ENCODE assay signal across 7 cellular contexts in the genomic region with DNA sequence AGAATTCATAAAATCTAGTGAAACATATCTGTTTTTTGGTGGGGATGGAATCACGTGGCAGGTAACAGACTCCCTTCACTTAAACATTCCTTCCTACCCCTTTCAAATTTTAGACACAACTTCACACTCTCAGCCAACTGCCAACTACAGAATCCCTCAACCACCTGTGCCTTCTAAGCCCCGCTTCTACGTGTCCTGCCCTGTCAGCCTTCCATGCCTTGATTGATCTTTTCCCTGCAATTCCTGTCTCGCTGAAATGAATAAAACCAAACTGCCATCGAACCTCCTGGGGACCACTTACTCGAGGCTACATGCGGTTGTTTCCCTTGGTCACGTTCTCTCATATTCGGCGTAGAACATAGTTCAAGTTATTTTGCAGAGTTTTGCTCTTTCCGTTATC. TPM values are rescaled to one million over a fixed set of nuclear protein-coding genes. Genes with fewer than 3 reads are reported as not detected.
DNase-seq lines count a peak whose midpoint lies in the region; ATAC-seq and TF ChIP-seq lines count a peak whose summit lies in the region.

No MANE protein-coding gene starts in this region.

- peak overlapping the region; percentile 90 for H3K27ac Mint-ChIP-seq in WTC11

- H3K4me3 Mint-ChIP-seq in WTC11: peak overlapping the region; percentile 91

- TF ChIP-seq CTCF in WTC11 (IDR thresholded peaks at IDR 0.05) (no peak), hepatocyte (IDR thresholded peaks at IDR 0.05; ENCODE audit: poor library complexity) (no peak)

- H2AFZ ChIP-seq in hepatocyte: peak overlapping the region; percentile 87

- no peaks in the 10 kb centered on the region for H3K9me3 ChIP-seq in hepatocyte (ENCODE audit: low read depth)

- no peaks in the 10 kb centered on the region for H3K9me2 ChIP-seq in hepatocyte (replicated peaks; ENCODE audit: insufficient read depth)

- ATAC-seq in WTC11: no peak
- ATAC-seq in HG02870 (IDR thresholded peaks at IDR 0.05; ENCODE audit: unreplicated experiment): no peak

- H3K4me3 ChIP-seq in H7 (ENCODE audit: insufficient read depth, low read depth, low read length): peak overlapping the region; percentile 83
- peak overlapping the region; percentile 76 for H3K4me3 ChIP-seq in hepatocyte
- H3K4me3 ChIP-seq in skin epidermis: peak overlapping the region in 5 of 7 experiments; percentile 63 to 84 (median 77)

- DNase-seq in H7 (peak; percentile 23), WTC11 (ENCODE audit: low spot score) (no peak), hepatocyte (ENCODE audit: low spot score) (no peak), mesenteric fat pad (ENCODE audit: low spot score) (no peak)
- DNase-seq in stimulated activated CD4-positive, alpha-beta T cell treated with anti-CD3 and anti-CD28 coated beads, Interleukin-4, amount 100 ng/mL, for 24 hours: no peak

- H3K4me1 ChIP-seq in hepatocyte (ENCODE audit: insufficient read depth): no peaks in the 10 kb centered on the region

- peaks cover 4% of the 10 kb centered on the region for H3K27me3 Mint-ChIP-seq in WTC11 (ENCODE audit: low read depth)

- H3K4me2 ChIP-seq in hepatocyte: peak overlapping the region; percentile 82

- WGBS in hepatocyte (ENCODE audit: low lambda C conversion rate, missing lambda C conversion rate): 27% methylated on average over 11 of the region's 11 CpGs

- peaks cover 6% of the 10 kb centered on the region for H4K20me1 ChIP-seq in hepatocyte (ENCODE audit: insufficient read depth, poor library complexity, severe bottlenecking)

- H3K27ac ChIP-seq in hepatocyte (peak overlapping the region; percentile 95), skin epidermis (peak overlapping the region in 5 of 21 experiments; percentile 66 to 90 (median 80))

- H3K36me3 ChIP-seq in H7 (replicated peaks; ENCODE audit: control insufficient read depth, insufficient read depth, low read length) (peaks cover 3% of the 10 kb centered on the region), hepatocyte (replicated peaks; ENCODE audit: insufficient read depth, low read depth) (no peaks in the 10 kb centered on the region)

- H3K36me3 Mint-ChIP-seq in WTC11: peaks cover 22% of the 10 kb centered on the region

- H3K27me3 ChIP-seq in H7 (ENCODE audit: control insufficient read depth, insufficient read depth, low read length): no peaks in the 10 kb centered on the region; the same call in 1 of the 2 replicates
- no peaks in the 10 kb centered on the region for H3K27me3 ChIP-seq in hepatocyte

- peaks cover 55% of the 10 kb centered on the region for H3K79me2 ChIP-seq in hepatocyte

- CTCF ChIA-PET in WTC11 (lab: Charles Lee): interaction anchor here (1.7 to 1.9 kb wide), 2 partner anchors 15 to 64 kb away, joined by 12 to 18 read pairs; partner anchors contain the start of gene ZNF20

- 0 out of 2 replicates have a peak, but pooled peaks cover 3% of the 10 kb centered on the region for H3K9me3 Mint-ChIP-seq in WTC11

- H3K4me1 Mint-ChIP-seq in WTC11: peaks cover 12% of the 10 kb centered on the region

- POLR2A ChIA-PET in WTC11 (lab: Charles Lee): interaction anchor here (0.6 kb wide), 1 partner anchor 90 kb away, joined by 3 read pairs; no protein-coding TSS in a partner anchor

TF ChIP-seq in WTC11, 78 proteins besides CTCF, POLR2A, EP300 and RAD21:
- TF ChIP-seq JUN (CRISPR knock-in tag; IDR thresholded peaks at IDR 0.05): no peak

RNA-seq across cellular contexts. Expression of gene ZNF625, which starts 1.2 kb away (rescaled TPM):
- total RNA-seq in H7 (2014; rRNA removed; shearing (Covaris generic)): 7.7 and 12.9 TPM in 2 replicates
- 23.9 to 26.0 TPM (median 24.5 TPM) in 3 replicates for total RNA-seq in WTC11 (2021)
- total RNA-seq in hepatocyte: 9.7 and 10.3 TPM in 2 replicates
- 1.8 and 2.3 TPM in 2 replicates for polyA plus RNA-seq in hepatocyte
- 3.4 TPM for total RNA-seq in mesenteric fat pad

RNA-seq across cellular contexts. Expression of gene ZNF136, which starts 7.6 kb away (rescaled TPM):
- total RNA-seq in H7 (2014; rRNA removed; shearing (Covaris generic)): 1.5 and 3.8 TPM in 2 replicates
- total RNA-seq in WTC11 (2021) (6.2 to 6.7 TPM (median 6.7 TPM) in 3 replicates), hepatocyte (9.2 and 10.0 TPM in 2 replicates), mesenteric fat pad (6.5 TPM)
- polyA plus RNA-seq in hepatocyte: 5.3 and 7.1 TPM in 2 replicates

RNA-seq across cellular contexts. Expression of gene ZNF20, which starts 15.2 kb away (rescaled TPM):
- 2.7 and 4.1 TPM in 2 replicates for total RNA-seq in H7 (2014; rRNA removed; shearing (Covaris generic))
- total RNA-seq in WTC11 (2021): 5.0 to 9.1 TPM (median 7.8 TPM) in 3 replicates
- total RNA-seq in hepatocyte: 4.7 and 5.3 TPM in 2 replicates
- 1.2 and 2.4 TPM in 2 replicates for polyA plus RNA-seq in hepatocyte
- total RNA-seq in mesenteric fat pad: 1.1 TPM
